Comparison of ENCODE assay signal across 9 cellular contexts in genomic region chr1:55204997-55205396, GRCh38. TPM values are rescaled to one million over a fixed set of nuclear protein-coding genes. Genes with fewer than 3 reads are reported as not detected.
DNase-seq lines count a peak whose midpoint lies in the region; ATAC-seq and TF ChIP-seq lines count a peak whose summit lies in the region.
"Had no signal": no experiment of that assay in that cellular context is flagged by ENCODE, and none has a peak within 500 bp of the region (broad histone marks: within the 10 kb centered on the region; RNA-seq: fewer than 3 reads in every experiment).

No MANE protein-coding gene starts in this region.

- ATAC-seq in HG03342 (IDR thresholded peaks at IDR 0.05; ENCODE audit: unreplicated experiment): peak; percentile 89

- no peak overlapping the region for H3K4me3 ChIP-seq in GM12865 (ENCODE audit: low read depth, low read length)
- no peak overlapping the region for H3K4me3 ChIP-seq in fibroblast of villous mesenchyme (ENCODE audit: low read depth, low read length)
- no peak overlapping the region for H3K4me3 ChIP-seq in BE2C (ENCODE audit: low read depth, low read length)

- DNase-seq in GM12865 (ENCODE audit: low read depth): peak; percentile 72
- peak; percentile 56 for DNase-seq in GM20000 (ENCODE audit: low spot score)
- DNase-seq in fibroblast of villous mesenchyme (ENCODE audit: low read depth): peak; percentile 60
- no peak for DNase-seq in NOMO-1 (lab: John Stamatoyannopoulos, UW; ENCODE audit: unreplicated experiment in 2 of 2)
- no peak for DNase-seq in BE2C
- no peak for DNase-seq in COR-L47 (lab: John Stamatoyannopoulos, UW)
- no peak for DNase-seq in hippocampal formation (lab: John Stamatoyannopoulos, UW)
- DNase-seq: NCI-H187 treated with DMSO at 0.1 percent for 48 hours had no signal

- no peaks in the 10 kb centered on the region for H3K27me3 ChIP-seq in BE2C

- H3K9me3 ChIP-seq in BE2C: no peaks in the 10 kb centered on the region

- no peaks in the 10 kb centered on the region for H3K4me1 ChIP-seq in BE2C

- TF ChIP-seq CTCF in GM12865 (IDR thresholded peaks at IDR 0.05; ENCODE audit: insufficient read depth, low read depth, low read length, missing control alignments) (no peak), GM20000 (IDR thresholded peaks at IDR 0.05; ENCODE audit: extremely low read depth, missing control alignments) (no peak), fibroblast of villous mesenchyme (IDR thresholded peaks at IDR 0.05; ENCODE audit: insufficient read depth, low read depth, low read length) (no peak), BE2C (IDR thresholded peaks at IDR 0.05; ENCODE audit: low read depth, low read length) (no peak)

- H3K36me3 ChIP-seq in BE2C: no peaks in the 10 kb centered on the region

RNA-seq across cellular contexts. Expression of gene USP24, which starts 10.2 kb away (rescaled TPM):
- 40.6 and 44.0 TPM in 2 replicates for total RNA-seq in fibroblast of villous mesenchyme
- polyA plus RNA-seq in BE2C (2012; ENCODE audit: insufficient read depth, insufficient read length, low read depth): 11.6 TPM

Comparison
In these comparisons a context has a peak if more than half of its experiments do, and no peak if none do; other contexts are left out.
1. DNase-seq: peak in GM12865 (single experiment), GM20000 (single experiment) and fibroblast of villous mesenchyme (single experiment); none in NOMO-1 (0 of 2), BE2C (single experiment), COR-L47 (single experiment) and hippocampal formation (0 of 2).